21 cellular contexts compared by ENCODE assay signal in the genomic region with DNA sequence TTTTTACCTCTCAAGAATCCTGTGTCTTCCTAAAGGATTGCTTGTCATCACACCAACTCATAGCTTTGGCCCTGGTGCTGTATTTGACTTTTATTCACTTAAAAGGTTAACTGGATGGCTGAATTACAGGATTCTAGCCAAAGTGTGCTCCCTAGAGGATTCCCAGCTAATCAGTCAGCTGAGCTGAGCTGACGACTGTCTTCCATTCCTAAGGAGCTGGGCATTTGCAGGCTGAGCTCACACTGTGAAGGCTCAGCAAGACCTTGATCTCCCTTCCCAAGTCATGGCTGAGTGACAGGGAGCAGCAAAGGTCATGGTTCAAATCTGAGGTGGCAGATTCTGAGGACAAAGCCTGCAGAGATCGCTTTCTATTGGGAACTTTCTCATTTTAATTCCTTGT. TPM values are rescaled to one million over a fixed set of nuclear protein-coding genes. Genes with fewer than 3 reads are reported as not detected.
"Had no signal": no experiment of that assay in that cellular context is flagged by ENCODE, and none has a peak within 500 bp of the region (broad histone marks: within the 10 kb centered on the region; RNA-seq: fewer than 3 reads in every experiment).

No MANE protein-coding gene starts in this region.

- H3K27me3 Mint-ChIP-seq: activated CD4-positive, alpha-beta memory T cell treated with anti-CD3 and anti-CD28 coated beads, Interleukin-2, amount 10 ng/mL, durations not matched to agents 7 days and 5 days had no signal

- H3K36me3 Mint-ChIP-seq: immature natural killer cell; naive thymus-derived CD4-positive, alpha-beta T cell had no signal

- H3K4me3 Mint-ChIP-seq: activated CD4-positive, alpha-beta memory T cell treated with anti-CD3 and anti-CD28 coated beads, Interleukin-2, amount 10 ng/mL, durations not matched to agents 7 days and 5 days; activated T-cell treated with anti-CD3 and anti-CD28 coated beads, Interleukin-2, amount 50 U/mL, for 24 hours; immature natural killer cell; naive thymus-derived CD4-positive, alpha-beta T cell; T-helper 17 cell had no signal

- H3K27ac ChIP-seq: dorsolateral prefrontal cortex, esophagus muscularis mucosa, foreskin keratinocyte, neutrophil, upper lobe of left lung had no signal

- H3K36me3 ChIP-seq: esophagus muscularis mucosa, neutrophil, upper lobe of left lung had no signal

- DNase-seq: activated CD4-positive, alpha-beta memory T cell treated with anti-CD3 and anti-CD28 coated beads, Interleukin-2, amount 10 ng/mL, durations not matched to agents 7 days and 5 days; activated CD4-positive, alpha-beta T cell treated with anti-CD3 and anti-CD28 coated beads for 4 hours; activated naive CD4-positive, alpha-beta T cell treated with anti-CD3 and anti-CD28 coated beads, Interleukin-2, amount 50 U/mL, for 16 hours; activated T-cell treated with anti-CD3 and anti-CD28 coated beads, Interleukin-2, amount 50 U/mL, for 24 hours; dorsolateral prefrontal cortex; foreskin keratinocyte; glutamatergic neuron; hypothalamus; immature natural killer cell; mucosa of descending colon; naive thymus-derived CD4-positive, alpha-beta T cell; posterior cingulate gyrus; retina; stimulated activated CD4-positive, alpha-beta T cell treated with anti-CD3 and anti-CD28 coated beads, Interleukin-4, amount 100 ng/mL, for 4 hours; stimulated activated CD8-positive, alpha-beta memory T cell treated with anti-CD3 and anti-CD28 coated beads, Interleukin-4, amount 100 ng/mL, for 48 hours; stimulated activated naive CD4-positive, alpha-beta T cell treated with Interleukin-2 at 50 U/mL for 16 hours; T-helper 17 cell; upper lobe of left lung had no signal

- H3K4me3 ChIP-seq: dorsolateral prefrontal cortex, esophagus muscularis mucosa, mucosa of descending colon, smooth muscle cell, upper lobe of left lung had no signal

- H3K9me3 ChIP-seq: esophagus muscularis mucosa, mucosa of descending colon, neutrophil, upper lobe of left lung had no signal

- ATAC-seq: foreskin keratinocyte; mucosa of descending colon; naive thymus-derived CD4-positive, alpha-beta T cell; T-helper 17 cell had no signal

- H3K4me1 Mint-ChIP-seq: activated CD4-positive, alpha-beta memory T cell treated with anti-CD3 and anti-CD28 coated beads, Interleukin-2, amount 10 ng/mL, durations not matched to agents 7 days and 5 days; immature natural killer cell; naive thymus-derived CD4-positive, alpha-beta T cell; T-helper 17 cell had no signal

- H3K27me3 ChIP-seq: upper lobe of left lung had no signal

- H3K9me3 Mint-ChIP-seq: activated T-cell treated with anti-CD3 and anti-CD28 coated beads, Interleukin-2, amount 50 U/mL, for 24 hours had no signal

- H3K4me2 ChIP-seq: smooth muscle cell had no signal

- H3K27ac Mint-ChIP-seq: activated CD4-positive, alpha-beta memory T cell treated with anti-CD3 and anti-CD28 coated beads, Interleukin-2, amount 10 ng/mL, durations not matched to agents 7 days and 5 days; activated T-cell treated with anti-CD3 and anti-CD28 coated beads, Interleukin-2, amount 50 U/mL, for 24 hours; immature natural killer cell; naive thymus-derived CD4-positive, alpha-beta T cell; T-helper 17 cell had no signal

- H3K4me1 ChIP-seq: esophagus muscularis mucosa, foreskin keratinocyte, upper lobe of left lung had no signal

RNA-seq across cellular contexts. Expression of gene PALM2AKAP2, which starts 59.0 kb away (rescaled TPM):
- total RNA-seq: activated CD4-positive, alpha-beta memory T cell treated with anti-CD3 and anti-CD28 coated beads, Interleukin-2, amount 10 ng/mL, durations not matched to agents 7 days and 5 days; naive thymus-derived CD4-positive, alpha-beta T cell; T-helper 17 cell had no signal
- polyA plus RNA-seq: foreskin keratinocyte; immature natural killer cell; naive thymus-derived CD4-positive, alpha-beta T cell had no signal
